In genomic region chr1:109815809-109816791, GRCh38 we compare ENCODE assay signal across 9 cellular contexts. TPM values are rescaled to one million over a fixed set of nuclear protein-coding genes. Genes with fewer than 3 reads are reported as not detected.
DNase-seq lines count a peak whose midpoint lies in the region; ATAC-seq and TF ChIP-seq lines count a peak whose summit lies in the region.
"Had no signal": no experiment of that assay in that cellular context is flagged by ENCODE, and none has a peak within 500 bp of the region (broad histone marks: within the 10 kb centered on the region; RNA-seq: fewer than 3 reads in every experiment).

No MANE protein-coding gene starts in this region.

- peak overlapping the region; percentile 82 for H3K27ac Mint-ChIP-seq in osteocyte (ENCODE audit: unreplicated experiment)
- H3K27ac Mint-ChIP-seq in activated naive CD4-positive, alpha-beta T cell treated with anti-CD3 and anti-CD28 coated beads, Interleukin-2, amount 10 ng/mL, durations not matched to agents 7 days and 5 days: no peak overlapping the region
- H3K27ac Mint-ChIP-seq: activated naive CD4-positive, alpha-beta T cell treated with anti-CD3 and anti-CD28 coated beads, Interleukin-2, amount 50 U/mL, for 24 hours had no signal

- peaks cover 12% of the 10 kb centered on the region; the same call in 1 of the 2 replicates for H3K9me3 ChIP-seq in SK-N-MC (ENCODE audit: low read depth, low read length)

- peak overlapping the region; percentile 46 for H3K9ac ChIP-seq in SK-N-MC (ENCODE audit: insufficient read length)

- H3K36me3 Mint-ChIP-seq in osteocyte (ENCODE audit: unreplicated experiment): no peaks in the 10 kb centered on the region
- H3K36me3 Mint-ChIP-seq in activated naive CD4-positive, alpha-beta T cell treated with anti-CD3 and anti-CD28 coated beads, Interleukin-2, amount 10 ng/mL, durations not matched to agents 7 days and 5 days: peaks cover 3% of the 10 kb centered on the region

- no peaks in the 10 kb centered on the region for H3K9me3 Mint-ChIP-seq in osteocyte (ENCODE audit: unreplicated experiment)
- peaks cover 4% of the 10 kb centered on the region for H3K9me3 Mint-ChIP-seq in activated naive CD4-positive, alpha-beta T cell treated with anti-CD3 and anti-CD28 coated beads, Interleukin-2, amount 10 ng/mL, durations not matched to agents 7 days and 5 days
- H3K9me3 Mint-ChIP-seq: activated naive CD4-positive, alpha-beta T cell treated with anti-CD3 and anti-CD28 coated beads, Interleukin-2, amount 50 U/mL, for 24 hours had no signal

- peak; percentile 90 for ATAC-seq in GM19463 (IDR thresholded peaks at IDR 0.05; ENCODE audit: unreplicated experiment)
- ATAC-seq in HG03432 (IDR thresholded peaks at IDR 0.05; ENCODE audit: unreplicated experiment): peak; percentile 92

- TF ChIP-seq CTCF in osteocyte (IDR thresholded peaks at IDR 0.05): no peak

- H3K4me3 ChIP-seq in SK-N-MC: peak overlapping the region; percentile 57

- peaks cover 49% of the 10 kb centered on the region for H3K4me1 Mint-ChIP-seq in osteocyte (ENCODE audit: unreplicated experiment)
- peaks cover 9% of the 10 kb centered on the region for H3K4me1 Mint-ChIP-seq in activated naive CD4-positive, alpha-beta T cell treated with anti-CD3 and anti-CD28 coated beads, Interleukin-2, amount 10 ng/mL, durations not matched to agents 7 days and 5 days

- 0 out of 2 replicates have a peak, but pooled peaks cover 3% of the 10 kb centered on the region for H3K36me3 ChIP-seq in SK-N-MC (ENCODE audit: insufficient read depth, low read length)

- peak overlapping the region; percentile 100 for H3K27ac ChIP-seq in SK-N-MC

- DNase-seq in GM03348 (ENCODE audit: low spot score) (peak; percentile 61), SK-N-MC (ENCODE audit: low read depth, low spot score) (no peak), osteocyte (ENCODE audit: extremely low spot score, unreplicated experiment) (no peak), activated gamma-delta T cell treated with Interleukin-2 at 50 U/mL for 16 hours (no peak)
- DNase-seq in activated CD8-positive, alpha-beta memory T cell treated with anti-CD3 and anti-CD28 coated beads for 24 hours: no peak
- DNase-seq in activated naive CD4-positive, alpha-beta T cell treated with anti-CD3 and anti-CD28 coated beads, Interleukin-2, amount 10 ng/mL, durations not matched to agents 7 days and 5 days: no peak

- no peak overlapping the region for H3K4me3 Mint-ChIP-seq in osteocyte (ENCODE audit: unreplicated experiment)
- H3K4me3 Mint-ChIP-seq in activated naive CD4-positive, alpha-beta T cell treated with anti-CD3 and anti-CD28 coated beads, Interleukin-2, amount 10 ng/mL, durations not matched to agents 7 days and 5 days: no peak overlapping the region
- H3K4me3 Mint-ChIP-seq: activated naive CD4-positive, alpha-beta T cell treated with anti-CD3 and anti-CD28 coated beads, Interleukin-2, amount 50 U/mL, for 24 hours had no signal

- H3K27me3 Mint-ChIP-seq in osteocyte (ENCODE audit: unreplicated experiment): no peaks in the 10 kb centered on the region
- peaks cover 29% of the 10 kb centered on the region for H3K27me3 Mint-ChIP-seq in activated naive CD4-positive, alpha-beta T cell treated with anti-CD3 and anti-CD28 coated beads, Interleukin-2, amount 10 ng/mL, durations not matched to agents 7 days and 5 days
- H3K27me3 Mint-ChIP-seq: activated naive CD4-positive, alpha-beta T cell treated with anti-CD3 and anti-CD28 coated beads, Interleukin-2, amount 50 U/mL, for 24 hours had no signal

- CTCF ChIA-PET in activated naive CD4-positive, alpha-beta T cell treated with anti-CD3 and anti-CD28 coated beads, Interleukin-2, amount 10 ng/mL, durations not matched to agents 7 days and 5 days (lab: Charles Lee): interaction anchor here (1.2 to 4.1 kb wide), 3 partner anchors 25 to 168 kb away, joined by 3 to 11 read pairs (median 5); partner anchors contain the start of gene AHCYL1

RNA-seq across cellular contexts. Expression of gene EPS8L3, which starts 52.4 kb away (rescaled TPM):
- not detected in 2 replicates for total RNA-seq in osteocyte
